ENCODE assay signal across 12 cellular contexts in genomic region chr12:108312885-108313203, GRCh38. TPM values are rescaled to one million over a fixed set of nuclear protein-coding genes. Genes with fewer than 3 reads are reported as not detected.
DNase-seq lines count a peak whose midpoint lies in the region; ATAC-seq, FAIRE-seq and TF ChIP-seq lines count a peak whose summit lies in the region.
"Had no signal": no experiment of that assay in that cellular context is flagged by ENCODE, and none has a peak within 500 bp of the region (broad histone marks: within the 10 kb centered on the region; RNA-seq: fewer than 3 reads in every experiment).

No MANE protein-coding gene starts in this region.

- H3K9me3 ChIP-seq in HepG2 (ENCODE audit: low read length) (no peaks in the 10 kb centered on the region), stomach (no peaks in the 10 kb centered on the region)
- H3K9me3 ChIP-seq: prostate gland had no signal

- H3K9ac ChIP-seq in HepG2 (ENCODE audit: insufficient read depth, low read depth, low read length): peak overlapping the region; percentile 68

- TF ChIP-seq CTCF in coronary artery (IDR thresholded peaks at IDR 0.05): no peak
- no peak for TF ChIP-seq CTCF in HepG2 (CRISPR knock-in tag; IDR thresholded peaks at IDR 0.05)
- TF ChIP-seq CTCF in stomach (IDR thresholded peaks at IDR 0.05): no peak
- TF ChIP-seq CTCF in type B pancreatic cell (conservative IDR thresholded peaks at IDR 0.05): no peak

- no peaks in the 10 kb centered on the region for H3K36me3 ChIP-seq in HepG2 (replicated peaks in 1 of 2; ENCODE audit: control insufficient read depth in 1 of 2, insufficient read depth in 2 of 2, low read length in 2 of 2)
- H3K36me3 ChIP-seq in stomach: no peaks in the 10 kb centered on the region
- H3K36me3 ChIP-seq: prostate gland had no signal

- intact Hi-C loops in HepG2 (cut with micrococcal nuclease; ENCODE audit: unreplicated experiment) (loop anchor here (2.0 kb wide), 1 partner anchor 202 kb away; the partner anchor contains the start of gene FICD), stomach (cut with DNase I; ENCODE audit: low total_unique reads) (no loop called here)
- intact Hi-C loops in activated CD4-positive, alpha-beta memory T cell treated with anti-CD3 and anti-CD28 coated beads for 36 hours (cut with micrococcal nuclease): no loop called here

- TF ChIP-seq EP300 in HepG2 (IDR thresholded peaks at IDR 0.05; ENCODE audit: low read depth in 2 of 2, low read length in 2 of 2) (no peak), HepG2 (CRISPR knock-in tag; IDR thresholded peaks at IDR 0.05; ENCODE audit: borderline replicate concordance) (no peak), stomach (IDR thresholded peaks at IDR 0.05) (no peak)

- in situ Hi-C loops in HepG2 (cut with HindIII; ENCODE audit: extremely low pct_ligation_motif_present, low pct_unique_long_range_greater_than_20kb): no loop called here

- CTCF ChIA-PET in HepG2 (lab: Yijun Ruan, JAX; ENCODE audit: low intra/inter-chr PET ratio, low total read pairs): no interaction called here
- CTCF ChIA-PET in activated CD4-positive, alpha-beta memory T cell treated with anti-CD3 and anti-CD28 coated beads for 36 hours (lab: Charles Lee): interaction anchor here (0.7 kb wide), 1 partner anchor 193 kb away, joined by 3 read pairs; no protein-coding TSS in a partner anchor

- POLR2A ChIA-PET in HepG2 (lab: Yijun Ruan, JAX): interaction anchor here (1.7 kb wide), 1 partner anchor 9 kb away, joined by 4 read pairs; no protein-coding TSS in a partner anchor
- POLR2A ChIA-PET in activated CD4-positive, alpha-beta memory T cell treated with anti-CD3 and anti-CD28 coated beads for 36 hours (lab: Charles Lee): no interaction called here

- peaks cover 2% of the 10 kb centered on the region for H3K27me3 Mint-ChIP-seq in activated CD4-positive, alpha-beta memory T cell treated with anti-CD3 and anti-CD28 coated beads for 36 hours
- no peaks in the 10 kb centered on the region for H3K27me3 Mint-ChIP-seq in type B pancreatic cell

- no peak overlapping the region for H2AFZ ChIP-seq in HepG2 (ENCODE audit: low read length)

- H3K4me1 ChIP-seq in HepG2 (ENCODE audit: insufficient read depth, low read length) (peaks cover 69% of the 10 kb centered on the region), stomach (peaks cover 11 to 49% (median 24%) of the 10 kb centered on the region in 4 donors)
- H3K4me1 ChIP-seq: prostate gland had no signal

- H3K79me2 ChIP-seq in HepG2 (ENCODE audit: insufficient read depth, low read length): no peaks in the 10 kb centered on the region

- H3K4me2 ChIP-seq in HepG2 (ENCODE audit: low read depth, low read length): peak overlapping the region; percentile 74

- peaks cover 8% of the 10 kb centered on the region for H3K4me1 Mint-ChIP-seq in activated CD4-positive, alpha-beta memory T cell treated with anti-CD3 and anti-CD28 coated beads for 36 hours (ENCODE audit: low read depth)
- peaks cover 34% of the 10 kb centered on the region for H3K4me1 Mint-ChIP-seq in type B pancreatic cell (ENCODE audit: unreplicated experiment)

- no peaks in the 10 kb centered on the region for H3K36me3 Mint-ChIP-seq in activated CD4-positive, alpha-beta memory T cell treated with anti-CD3 and anti-CD28 coated beads for 36 hours
- H3K36me3 Mint-ChIP-seq in type B pancreatic cell: no peaks in the 10 kb centered on the region
- H3K36me3 Mint-ChIP-seq: IgD-negative memory B cell had no signal

- no peaks in the 10 kb centered on the region for H3K9me3 Mint-ChIP-seq in activated CD4-positive, alpha-beta memory T cell treated with anti-CD3 and anti-CD28 coated beads for 36 hours
- H3K9me3 Mint-ChIP-seq in type B pancreatic cell: no peaks in the 10 kb centered on the region

- WGBS in HepG2 (ENCODE audit: low lambda C conversion rate): no CpG with 5 or more reads among the region's 2 CpGs
- WGBS in stomach, 5 donors: 6 to 19% (median 13%) methylated on average over 2 of the region's 2 CpGs

- no peak overlapping the region for H3K27ac Mint-ChIP-seq in activated CD4-positive, alpha-beta memory T cell treated with anti-CD3 and anti-CD28 coated beads for 36 hours
- H3K27ac Mint-ChIP-seq in type B pancreatic cell: no peak overlapping the region
- H3K27ac Mint-ChIP-seq: IgD-negative memory B cell had no signal

- 0 out of 5 replicates have a peak, but pooled peaks cover 0 to 5% of the 10 kb centered on the region in 2 experiments for H3K27me3 ChIP-seq in HepG2 (ENCODE audit: control insufficient read depth in 1 of 2, insufficient read depth in 2 of 2, low read length in 2 of 2)
- H3K27me3 ChIP-seq in stomach: no peaks in the 10 kb centered on the region

- H3K27ac ChIP-seq in coronary artery (peak overlapping the region; percentile 39 to 88), HepG2 (ENCODE audit: extremely low read length, insufficient read depth, low read length) (peak overlapping the region; percentile 97), stomach (peak overlapping the region in 4 of 5 donors; percentile 52 to 72 (median 66))

- TF ChIP-seq POLR2A in HepG2 (IDR thresholded peaks at IDR 0.05; ENCODE audit: insufficient read depth in 1 of 2, low read depth in 2 of 2, low read length in 2 of 2) (no peak), stomach (IDR thresholded peaks at IDR 0.05) (no peak)

- FAIRE-seq in HTR-8/SVneo (lab: Jason Lieb, UNC): no peak
- FAIRE-seq in HepG2 (lab: Jason Lieb, UNC): peak; percentile 43

- no peak overlapping the region for H3K4me3 Mint-ChIP-seq in activated CD4-positive, alpha-beta memory T cell treated with anti-CD3 and anti-CD28 coated beads for 36 hours
- H3K4me3 Mint-ChIP-seq in type B pancreatic cell: no peak overlapping the region
- H3K4me3 Mint-ChIP-seq: IgD-negative memory B cell had no signal

- no peaks in the 10 kb centered on the region for H4K20me1 ChIP-seq in HepG2 (ENCODE audit: insufficient read depth, low read length)

- H3K4me3 ChIP-seq in coronary artery (no peak overlapping the region), HepG2 (replicated peaks in 1 of 3; ENCODE audit: insufficient read depth in 1 of 3, low read depth in 2 of 3, low read length in 3 of 3) (peak overlapping the region in 1 of 3 experiments; percentile 48; a peak in 2 of 6 replicates), stomach (no peak overlapping the region)
- H3K4me3 ChIP-seq: prostate gland had no signal

- no TSS peak for BruUV-seq in HepG2 (replicated peaks; lab: Mats Ljungman, UMichigan)

- ATAC-seq in HepG2 (peak; percentile 60), GM18519 (IDR thresholded peaks at IDR 0.05; ENCODE audit: low FRiP score, unreplicated experiment) (no peak)
- ATAC-seq: PC-3 had no signal

- DNase-seq in HTR-8/SVneo (ENCODE audit: insufficient read length, low spot score): peak; percentile 21
- DNase-seq in coronary artery (ENCODE audit: low spot score): peak; percentile 89
- DNase-seq in HepG2 (ENCODE audit: low spot score): peak; percentile 54
- DNase-seq in stomach: no peak
- DNase-seq in NCI-H2029 (lab: John Stamatoyannopoulos, UW): no peak
- no peak for DNase-seq in activated CD4-positive, alpha-beta memory T cell treated with anti-CD3 and anti-CD28 coated beads for 36 hours
- no peak for DNase-seq in type B pancreatic cell (ENCODE audit: extremely low spot score, unreplicated experiment)
- DNase-seq: activated CD4-positive, alpha-beta T cell treated with anti-CD3 and anti-CD28 coated beads for 4 hours; PC-3 had no signal

- TF ChIP-seq RAD21 in HepG2 (CRISPR knock-in tag; IDR thresholded peaks at IDR 0.05): no peak

TF ChIP-seq in HepG2, 621 proteins besides CTCF, POLR2A, EP300 and RAD21 (continues in another document):
- TF ChIP-seq MXD4 (CRISPR knock-in tag; IDR thresholded peaks at IDR 0.05) (no peak), ZC3H4 (CRISPR knock-in tag; IDR thresholded peaks at IDR 0.05; ENCODE audit: borderline replicate concordance) (0 out of 2 replicates have a peak, but pooled peaks have one; percentile 19)

RNA-seq across cellular contexts. Expression of gene CMKLR1, which starts 26.3 kb away (rescaled TPM):
- total RNA-seq in HepG2 (2016; rRNA removed; fragmentation: Illumina TruSeq; extraction: Trizol): not detected in 2 replicates
- not detected in 2 replicates for total RNA-seq in HepG2 (2016; cell fraction: cytosol; rRNA removed; fragmentation: Illumina TruSeq; extraction: Trizol; ENCODE audit: low read depth)
- total RNA-seq in HepG2 (2016; cell fraction: insoluble cytoplasmic fraction; rRNA removed; fragmentation: Illumina TruSeq; extraction: Trizol): not detected in 2 replicates
- not detected in 2 replicates for total RNA-seq in HepG2 (2016; cell fraction: membrane; rRNA removed; fragmentation: Illumina TruSeq; extraction: Trizol)
- total RNA-seq in HepG2 (2016; cell fraction: nucleus; rRNA removed; fragmentation: Illumina TruSeq; extraction: Trizol): not detected in 2 replicates
- not detected in 2 replicates for polyA plus RNA-seq in HepG2 (2011; rRNA removed)
- polyA plus RNA-seq in HepG2 (2011; cell fraction: cytosol; rRNA removed): 0.03 TPM in 1 of 2 replicates, not detected in the other
- not detected in 2 replicates for polyA plus RNA-seq in HepG2 (2011; cell fraction: nucleus; rRNA removed)
- polyA plus RNA-seq in HepG2 (2012): not detected in 2 replicates
- polyA plus RNA-seq in HepG2 (2016; cell fraction: cytosol; fragmentation: Illumina TruSeq; extraction: Trizol; ENCODE audit: low read depth): not detected in 2 replicates
- not detected in 2 replicates for polyA plus RNA-seq in HepG2 (2016; cell fraction: insoluble cytoplasmic fraction; fragmentation: Illumina TruSeq; extraction: Trizol; ENCODE audit: low read depth)
- not detected in 2 replicates for polyA plus RNA-seq in HepG2 (2016; cell fraction: membrane; fragmentation: Illumina TruSeq; extraction: Trizol; ENCODE audit: low read depth)
- not detected in 2 replicates for polyA plus RNA-seq in HepG2 (2016; cell fraction: nucleus; fragmentation: Illumina TruSeq; extraction: Trizol; ENCODE audit: insufficient read depth, low read depth)
- polyA minus RNA-seq in HepG2 (2011; rRNA and poly(A)+ RNA removed; ENCODE audit: low replicate concordance): not detected in 2 replicates
- not detected in 2 replicates for polyA minus RNA-seq in HepG2 (2011; cell fraction: cytosol; rRNA and poly(A)+ RNA removed)
- not detected in 2 replicates for polyA minus RNA-seq in HepG2 (2011; cell fraction: nucleus; rRNA and poly(A)+ RNA removed)
- total RNA-seq in stomach: 10 to 100 TPM in 1 of 5 donors, 1 to 10 TPM in 3, under 1 TPM in 1; 0.45 to 46.1 (median 6.4) TPM
- polyA plus RNA-seq in stomach: 1 to 10 TPM in 2 of 3 donors, under 1 TPM in 1; 0.73 to 2.6 (median 1.2) TPM
- total RNA-seq in activated CD4-positive, alpha-beta memory T cell treated with anti-CD3 and anti-CD28 coated beads for 36 hours: not detected
- 0.50 and 0.97 TPM in 2 replicates for total RNA-seq in type B pancreatic cell (ENCODE audit: low replicate concordance)
- total RNA-seq: PC-3 had no signal

Comparison
In these comparisons a context has a peak if more than half of its experiments do, and no peak if none do; other contexts are left out.
1. DNase-seq: peak in HTR-8/SVneo (single experiment), coronary artery (single experiment) and HepG2 (single experiment); none in stomach (single experiment), NCI-H2029 (single experiment), activated CD4-positive, alpha-beta memory T cell treated with anti-CD3 and anti-CD28 coated beads for 36 hours (single experiment) and type B pancreatic cell (single experiment).
2. Peak in every context shown above with its lines, with median percentiles within 50 percentile points of each other: H3K27ac ChIP-seq.